12 cellular contexts compared by ENCODE assay signal in genomic region chr9:96015876-96016686, GRCh38.
DNase-seq lines count a peak whose midpoint lies in the region; ATAC-seq, FAIRE-seq and TF ChIP-seq lines count a peak whose summit lies in the region.
"Had no signal": no experiment of that assay in that cellular context is flagged by ENCODE, and none has a peak within 500 bp of the region (broad histone marks: within the 10 kb centered on the region; RNA-seq: fewer than 3 reads in every experiment).

No MANE protein-coding gene starts in this region.

- no peak overlapping the region for H2AFZ ChIP-seq in GM23338

- no peak for FAIRE-seq in small intestine (lab: Jason Lieb, UNC)
- FAIRE-seq: G401.6 had no signal

- H3K36me3 ChIP-seq in small intestine (ENCODE audit: control insufficient read depth in 2 of 2, insufficient read depth in 2 of 2, low read length in 2 of 2) (peaks cover 0 to 3% of the 10 kb centered on the region in 2 donors), GM23338 (ENCODE audit: insufficient read depth) (no peaks in the 10 kb centered on the region; the same call in 1 of the 2 replicates)

- H3K9me3 ChIP-seq in small intestine (ENCODE audit: control insufficient read depth, low read depth): no peaks in the 10 kb centered on the region

- H3K4me1 ChIP-seq in small intestine (ENCODE audit: control insufficient read depth in 2 of 2, insufficient read depth in 1 of 2, low read depth in 1 of 2, low read length in 1 of 2): no peaks in the 10 kb centered on the region
- peaks cover 5% of the 10 kb centered on the region; the same call in 1 of the 2 replicates for H3K4me1 ChIP-seq in GM23338 (ENCODE audit: insufficient read depth)

- H3K4me3 ChIP-seq in small intestine (ENCODE audit: low read depth in 1 of 2, low read length in 2 of 2) (no peak overlapping the region), GM23338 (no peak overlapping the region)
- H3K4me3 ChIP-seq: coronary artery had no signal

- H3K27me3 Mint-ChIP-seq in GM23338 (ENCODE audit: insufficient read depth, low read depth, poor library complexity): peaks cover 23% of the 10 kb centered on the region

- DNase-seq in activated T-cell treated with anti-CD3 and anti-CD28 coated beads, Interleukin-2, amount 50 U/mL, for 48 hours: peak; percentile 52 to 61
- peak; percentile 61 for DNase-seq in small intestine
- DNase-seq in GM23338 (ENCODE audit: low spot score): no peak
- no peak for DNase-seq in ureter (ENCODE audit: low spot score)
- no peak for DNase-seq in NCI-H1417 treated with DMSO at 0.1 percent for 48 hours (lab: John Stamatoyannopoulos, UW)
- DNase-seq in DMS53 (lab: John Stamatoyannopoulos, UW): no peak
- DNase-seq: GOT3, WERI-Rb-1 had no signal

- peaks cover 3% of the 10 kb centered on the region; the same call in 1 of the 3 replicates for H3K36me3 Mint-ChIP-seq in GM23338 (ENCODE audit: low read depth)

- no peaks in the 10 kb centered on the region; the same call in 1 of the 2 replicates for H4K20me1 ChIP-seq in GM23338 (replicated peaks; ENCODE audit: insufficient read depth)

- no peak overlapping the region for H3K4me3 Mint-ChIP-seq in GM23338

- H3K4me2 ChIP-seq in GM23338: no peak overlapping the region

- ATAC-seq in GM18867 (IDR thresholded peaks at IDR 0.05; ENCODE audit: unreplicated experiment): peak; percentile 70
- peak; percentile 66 for ATAC-seq in HG03103 (IDR thresholded peaks at IDR 0.05; ENCODE audit: low read depth, unreplicated experiment)
- ATAC-seq in GM23338: no peak

- peak overlapping the region; percentile 18 to 61 for H3K27ac ChIP-seq in small intestine (ENCODE audit: low read depth in 1 of 2, low read length in 1 of 2)
- no peak overlapping the region for H3K27ac ChIP-seq in GM23338 (ENCODE audit: low read depth)
- H3K27ac ChIP-seq: coronary artery, WERI-Rb-1 had no signal

- no peak overlapping the region for H3K27ac Mint-ChIP-seq in GM23338

- no peaks in the 10 kb centered on the region for H3K9me3 Mint-ChIP-seq in GM23338

- H3K27me3 ChIP-seq in small intestine (ENCODE audit: control insufficient read depth in 2 of 2, insufficient read depth in 2 of 2, low read length in 2 of 2) (no peaks in the 10 kb centered on the region), GM23338 (ENCODE audit: insufficient read depth) (peaks cover 27% of the 10 kb centered on the region)

- no peaks in the 10 kb centered on the region for H3K9me2 ChIP-seq in GM23338 (ENCODE audit: insufficient read depth)

- 68 to 77% (median 74%) methylated on average over 3 of the region's 3 CpGs for WGBS in small intestine, 3 donors

- no peaks in the 10 kb centered on the region; the same call in 1 of the 2 replicates for H3F3A ChIP-seq in GM23338 (replicated peaks; ENCODE audit: low read depth)

- H3K4me1 Mint-ChIP-seq in GM23338: 0 out of 3 replicates have a peak, but pooled peaks cover 3% of the 10 kb centered on the region

- no peak for TF ChIP-seq CTCF in GM23338 (conservative IDR thresholded peaks at IDR 0.05; ENCODE audit: low read depth in 2 of 2)

- H3K79me2 ChIP-seq in GM23338 (replicated peaks; ENCODE audit: insufficient read depth): no peaks in the 10 kb centered on the region

TF ChIP-seq in GM23338, 12 proteins besides CTCF, POLR2A, EP300 and RAD21:
- no peak for TF ChIP-seq REST (IDR thresholded peaks at IDR 0.05; ENCODE audit: unreplicated experiment)
- no peak for TF ChIP-seq POLR2AphosphoS5 (IDR thresholded peaks at IDR 0.05; ENCODE audit: low read depth)
- TF ChIP-seq ETS1 (IDR thresholded peaks at IDR 0.05): no peak

Comparison
In these comparisons a context has a peak if more than half of its experiments do, and no peak if none do; other contexts are left out.
1. DNase-seq: peak in activated T-cell treated with anti-CD3 and anti-CD28 coated beads, Interleukin-2, amount 50 U/mL, for 48 hours (2 of 2) and small intestine (single experiment); none in GM23338 (single experiment), ureter (single experiment), NCI-H1417 treated with DMSO at 0.1 percent for 48 hours (single experiment) and DMS53 (single experiment).